In genomic region chr10:13670311-13670710, GRCh38 we compare ENCODE assay signal across 19 cellular contexts.
DNase-seq lines count a peak whose midpoint lies in the region; ATAC-seq, FAIRE-seq and TF ChIP-seq lines count a peak whose summit lies in the region.
"Had no signal": no experiment of that assay in that cellular context is flagged by ENCODE, and none has a peak within 500 bp of the region (broad histone marks: within the 10 kb centered on the region; RNA-seq: fewer than 3 reads in every experiment).

No MANE protein-coding gene starts in this region.

- TF ChIP-seq EP300 in esophagus muscularis mucosa (IDR thresholded peaks at IDR 0.05) = no peak

- H3K36me3 ChIP-seq in Caco-2 (ENCODE audit: control insufficient read depth, insufficient read depth, low read length) (peaks cover 14% of the 10 kb centered on the region), HAP-1 (replicated peaks) (no peaks in the 10 kb centered on the region), endothelial cell of umbilical vein (ENCODE audit: control insufficient read depth in 2 of 2, extremely low read depth in 1 of 2, insufficient read depth in 2 of 2, low read length in 2 of 2) (peaks cover 33 to 38% of the 10 kb centered on the region in 2 experiments), esophagus muscularis mucosa (peaks cover 8 to 85% (median 69%) of the 10 kb centered on the region in 4 donors)

- H3K9me3 ChIP-seq in Caco-2 = no peaks in the 10 kb centered on the region
- no peaks in the 10 kb centered on the region for H3K9me3 ChIP-seq in HAP-1
- no peaks in the 10 kb centered on the region for H3K9me3 ChIP-seq in endothelial cell of umbilical vein (replicated peaks; ENCODE audit: control insufficient read depth, insufficient read depth, low read length)
- no peaks in the 10 kb centered on the region for H3K9me3 ChIP-seq in esophagus muscularis mucosa
- H3K9me3 ChIP-seq: A549 had no signal

- H3K27me3 Mint-ChIP-seq in Caco-2 (ENCODE audit: insufficient read depth, unreplicated experiment) = no peaks in the 10 kb centered on the region
- H3K27me3 Mint-ChIP-seq in nephron (ENCODE audit: low read depth) = no peaks in the 10 kb centered on the region
- H3K27me3 Mint-ChIP-seq: CD4-positive, alpha-beta T cell had no signal

- intact Hi-C loops in Caco-2 (cut with micrococcal nuclease; ENCODE audit: unreplicated experiment) (no loop called here), endothelial cell of umbilical vein (cut with micrococcal nuclease) (no loop called here), esophagus muscularis mucosa (cut with DNase I) (no loop called here)

- dilution Hi-C loops in endothelial cell of umbilical vein (cut with MboI; ENCODE audit: extremely low pct_ligation_motif_present, low sequenced_read_pairs) = no loop called here

- no peak for DNase-seq in Caco-2
- DNase-seq in HAP-1 (ENCODE audit: low spot score in 2 of 2) = peak; percentile 24 to 59
- no peak for DNase-seq in endothelial cell of umbilical vein (ENCODE audit: low read depth, low spot score)
- DNase-seq in activated gamma-delta T cell treated with Interleukin-2 at 50 U/mL for 16 hours = no peak
- DNase-seq in T-helper 2 cell = no peak
- no peak for DNase-seq in esophagus muscularis mucosa (ENCODE audit: extremely low spot score)
- DNase-seq: CD4-positive, alpha-beta T cell; DMS153; GF-D8; HFFc6; NCI-H1417; NCI-H187; NCI-H2107; NCI-H524; PC-9 had no signal

- CTCF ChIA-PET in Caco-2 (lab: Charles Lee) (interaction anchor here (1.0 kb wide), 1 partner anchor 41 kb away, joined by 3 read pairs; no protein-coding TSS in a partner anchor), endothelial cell of umbilical vein (lab: Charles Lee) (interaction anchor here (3.0 kb wide), 1 partner anchor 11 kb away, joined by 13 read pairs; no protein-coding TSS in a partner anchor)

- H3K27me3 ChIP-seq in Caco-2 (replicated peaks; ENCODE audit: control insufficient read depth, insufficient read depth, low read length) (no peaks in the 10 kb centered on the region), HAP-1 (ENCODE audit: low read depth) (no peaks in the 10 kb centered on the region), endothelial cell of umbilical vein (ENCODE audit: control insufficient read depth in 2 of 2, insufficient read depth in 2 of 2, low read length in 2 of 2) (no peaks in the 10 kb centered on the region), esophagus muscularis mucosa (no peaks in the 10 kb centered on the region)

- POLR2A ChIA-PET in Caco-2 (lab: Charles Lee) = no interaction called here
- POLR2A ChIA-PET in endothelial cell of umbilical vein (lab: Charles Lee) = no interaction called here

- no peaks in the 10 kb centered on the region for H4K20me1 ChIP-seq in endothelial cell of umbilical vein (replicated peaks; ENCODE audit: control insufficient read depth, extremely low read depth, insufficient read depth, low read length)

- TF ChIP-seq POLR2A in endothelial cell of umbilical vein (IDR thresholded peaks at IDR 0.05; ENCODE audit: low read depth, low read length) (no peak), esophagus muscularis mucosa (IDR thresholded peaks at IDR 0.05; ENCODE audit: low read depth) (no peak)

- WGBS in esophagus muscularis mucosa = 74% methylated on average over 10 of the region's 10 CpGs

- H3K27ac Mint-ChIP-seq in Caco-2 (ENCODE audit: unreplicated experiment) (peak overlapping the region; percentile 67), nephron (peak overlapping the region; percentile 66 to 95 (median 68))
- H3K27ac Mint-ChIP-seq: CD4-positive, alpha-beta T cell; HFFc6 had no signal

- H3K4me3 ChIP-seq in Caco-2 (ENCODE audit: low read depth, low read length) (no peak overlapping the region), HAP-1 (no peak overlapping the region), endothelial cell of umbilical vein (replicated peaks in 1 of 3; ENCODE audit: insufficient read depth in 1 of 3, low read depth in 1 of 3, low read length in 3 of 3) (no peak overlapping the region), esophagus muscularis mucosa (no peak overlapping the region)
- H3K4me3 ChIP-seq: A549, PC-9 had no signal

- H3K4me2 ChIP-seq in endothelial cell of umbilical vein (ENCODE audit: insufficient read depth, low read length) = no peak overlapping the region
- H3K4me2 ChIP-seq: A549, KMS-11, PC-9 had no signal

- peaks cover 26% of the 10 kb centered on the region for H3K4me1 Mint-ChIP-seq in Caco-2 (ENCODE audit: low read depth, unreplicated experiment)
- H3K4me1 Mint-ChIP-seq in nephron = peaks cover 67% of the 10 kb centered on the region

- in situ Hi-C loops in HAP-1 (cut with MboI; ENCODE audit: low sequenced_read_pairs) = no loop called here

- peak; percentile 47 for FAIRE-seq in endothelial cell of umbilical vein (lab: Jason Lieb, UNC)
- FAIRE-seq: A549 had no signal

- H3K79me2 ChIP-seq in endothelial cell of umbilical vein (ENCODE audit: control insufficient read depth, insufficient read depth, low read length) = peaks cover 13% of the 10 kb centered on the region

- TF ChIP-seq CTCF in Caco-2 (IDR thresholded peaks at IDR 0.05; ENCODE audit: insufficient read depth in 1 of 2, low read depth in 1 of 2, low read length in 1 of 2, severe bottlenecking in 1 of 2, unreplicated experiment in 1 of 2) (no peak), endothelial cell of umbilical vein (IDR thresholded peaks at IDR 0.05; ENCODE audit: extremely low read depth in 1 of 2, insufficient read depth in 1 of 2, low read depth in 1 of 2, low read length in 2 of 2) (no peak), nephron (IDR thresholded peaks at IDR 0.05; ENCODE audit: unreplicated experiment in 3 of 3) (no peak), esophagus muscularis mucosa (IDR thresholded peaks at IDR 0.05) (no peak)

- H3K9ac ChIP-seq in endothelial cell of umbilical vein (replicated peaks; ENCODE audit: extremely low read depth, insufficient read depth, low read length) = no peak overlapping the region
- H3K9ac ChIP-seq: KMS-11 had no signal

- no peak overlapping the region for H2AFZ ChIP-seq in endothelial cell of umbilical vein (ENCODE audit: low read depth, low read length)
- H2AFZ ChIP-seq: PC-9 had no signal

- H3K9me3 Mint-ChIP-seq in Caco-2 (ENCODE audit: unreplicated experiment) = no peaks in the 10 kb centered on the region
- no peaks in the 10 kb centered on the region for H3K9me3 Mint-ChIP-seq in nephron
- H3K9me3 Mint-ChIP-seq: CD4-positive, alpha-beta T cell; HFFc6 had no signal

- H3K4me3 Mint-ChIP-seq in Caco-2 (ENCODE audit: unreplicated experiment) (no peak overlapping the region), nephron (no peak overlapping the region)
- H3K4me3 Mint-ChIP-seq: CD4-positive, alpha-beta T cell; HFFc6 had no signal

- H3K4me1 ChIP-seq in Caco-2 (peaks cover 21% of the 10 kb centered on the region), HAP-1 (no peaks in the 10 kb centered on the region), endothelial cell of umbilical vein (ENCODE audit: control insufficient read depth, extremely low read depth, insufficient read depth, low read length) (peaks cover 5% of the 10 kb centered on the region), esophagus muscularis mucosa (peaks cover 0 to 8% (median 6%) of the 10 kb centered on the region in 4 donors)

- H3K9me1 ChIP-seq in endothelial cell of umbilical vein (replicated peaks; ENCODE audit: control insufficient read depth, extremely low read depth, insufficient read depth, low read length) = no peaks in the 10 kb centered on the region

- ATAC-seq in GM19467 (IDR thresholded peaks at IDR 0.05; ENCODE audit: unreplicated experiment) = no peak
- ATAC-seq: A549 had no signal

- H3K36me3 Mint-ChIP-seq in Caco-2 (ENCODE audit: insufficient read depth, unreplicated experiment) = peaks cover 93% of the 10 kb centered on the region
- peaks cover 86% of the 10 kb centered on the region for H3K36me3 Mint-ChIP-seq in nephron (ENCODE audit: low read depth)

- H3K27ac ChIP-seq in endothelial cell of umbilical vein (ENCODE audit: insufficient read depth, low read depth, low read length) (no peak overlapping the region), esophagus muscularis mucosa (replicated peaks in 1 of 4) (no peak overlapping the region)
- H3K27ac ChIP-seq: A549, KMS-11, PC-9 had no signal

- BruUV-seq in Caco-2 (replicated peaks; lab: Mats Ljungman, UMichigan) (no TSS peak), endothelial cell of umbilical vein (replicated peaks; lab: Mats Ljungman, UMichigan) (no TSS peak)

TF ChIP-seq in endothelial cell of umbilical vein, 7 proteins besides CTCF, POLR2A, EP300 and RAD21:
- TF ChIP-seq JUN (IDR thresholded peaks at IDR 0.05; ENCODE audit: borderline replicate concordance, insufficient read depth, insufficient read length, low read depth) = no peak
- no peak for TF ChIP-seq FOS (IDR thresholded peaks at IDR 0.05; ENCODE audit: borderline replicate concordance, insufficient read depth, low read length)
- no peak for TF ChIP-seq MYC (IDR thresholded peaks at IDR 0.05; ENCODE audit: low read depth, low read length)
- no peak for TF ChIP-seq GATA2 (IDR thresholded peaks at IDR 0.05; ENCODE audit: insufficient read depth, insufficient read length, low read depth, low read length)
- TF ChIP-seq POLR2AphosphoS5 (IDR thresholded peaks at IDR 0.05; ENCODE audit: insufficient read depth, low read depth, low read length) = no peak
- no peak for TF ChIP-seq EZH2 (IDR thresholded peaks at IDR 0.05; ENCODE audit: borderline replicate concordance, low read depth, low read length, severe bottlenecking)
- TF ChIP-seq, protein P1, sequence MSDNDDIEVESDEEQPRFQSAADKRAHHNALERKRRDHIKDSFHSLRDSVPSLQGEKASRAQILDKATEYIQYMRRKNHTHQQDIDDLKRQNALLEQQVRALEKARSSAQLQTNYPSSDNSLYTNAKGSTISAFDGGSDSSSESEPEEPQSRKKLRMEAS (IDR thresholded peaks at IDR 0.05; ENCODE audit: insufficient read depth, insufficient read length) = no peak

Comparison
In these comparisons a context has a peak if more than half of its experiments do, and no peak if none do; other contexts are left out.
1. DNase-seq: peak in HAP-1 (2 of 2); none in Caco-2 (0 of 2), endothelial cell of umbilical vein (single experiment), activated gamma-delta T cell treated with Interleukin-2 at 50 U/mL for 16 hours (single experiment), T-helper 2 cell (0 of 5) and esophagus muscularis mucosa (single experiment).